In the genomic region with DNA sequence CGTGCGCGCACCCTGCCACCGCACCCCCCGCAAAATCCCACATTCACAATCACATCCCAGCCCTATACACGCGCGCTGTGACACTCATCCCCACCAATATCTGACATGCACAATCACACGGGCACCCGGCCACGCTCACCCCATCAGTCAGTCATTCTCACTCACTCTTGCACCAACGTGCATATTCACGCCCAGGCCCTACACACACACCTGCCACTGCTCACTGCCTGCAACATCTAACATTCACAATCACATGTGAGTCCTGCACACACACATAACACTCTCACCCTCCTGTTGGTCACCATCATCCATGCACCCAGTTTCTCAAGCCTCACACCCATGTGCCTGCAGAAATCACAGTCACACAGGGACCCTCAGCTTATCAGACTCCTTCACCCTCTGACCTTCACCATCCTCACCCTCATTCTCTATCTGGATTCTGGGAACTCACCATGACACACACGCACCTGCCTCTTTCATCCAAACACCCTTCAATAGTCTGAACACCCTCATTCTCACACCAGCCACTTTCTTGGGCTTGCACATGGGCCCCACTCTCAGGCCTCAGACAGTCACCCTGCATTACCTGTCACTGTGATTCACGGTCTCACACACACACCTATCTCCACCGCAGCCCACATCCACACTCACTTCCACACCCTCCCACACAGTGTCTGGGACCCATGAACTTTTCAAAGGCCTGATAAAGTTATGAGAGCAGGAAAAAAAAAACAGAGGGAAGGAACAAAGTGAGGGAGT, we compare ENCODE assay signal across 9 cellular contexts. TPM values are rescaled to one million over a fixed set of nuclear protein-coding genes. Genes with fewer than 3 reads are reported as not detected.
A peak's percentile ranks its signal among the peaks of the same experiment; 100 is the strongest.
DNase-seq lines count a peak whose midpoint lies in the region; ATAC-seq and TF ChIP-seq lines count a peak whose summit lies in the region.
"Had no signal": no experiment of that assay in that cellular context is flagged by ENCODE, and none has a peak within 500 bp of the region (broad histone marks: within the 10 kb centered on the region; RNA-seq: fewer than 3 reads in every experiment).

No MANE protein-coding gene starts in this region.

- peaks cover 3% of the 10 kb centered on the region for H3K27me3 Mint-ChIP-seq in brain
- peaks cover 17 to 44% (median 28%) of the 10 kb centered on the region in 5 donors for H3K27me3 Mint-ChIP-seq in naive thymus-derived CD8-positive, alpha-beta T cell

- H3K9me3 Mint-ChIP-seq in brain: peaks cover 0 to 3% (median 0%) of the 10 kb centered on the region in 5 experiments
- peaks cover 0 to 2% (median 0%) of the 10 kb centered on the region in 9 donors for H3K9me3 Mint-ChIP-seq in naive thymus-derived CD8-positive, alpha-beta T cell

- H3K4me3 ChIP-seq in uterus: no peak overlapping the region
- H3K4me3 ChIP-seq in MG63: no peak overlapping the region

- ATAC-seq in naive thymus-derived CD8-positive, alpha-beta T cell: no peak
- no peak for ATAC-seq in GM21717 (IDR thresholded peaks at IDR 0.05; ENCODE audit: unreplicated experiment)

- POLR2A ChIA-PET in naive thymus-derived CD8-positive, alpha-beta T cell (lab: Charles Lee): no interaction called here

- no peak overlapping the region for H3K27ac ChIP-seq in uterus

- H3K4me3 Mint-ChIP-seq in brain: peak overlapping the region; percentile 86 to 96 (median 91)
- peak overlapping the region; percentile 46 to 87 (median 72) for H3K4me3 Mint-ChIP-seq in naive thymus-derived CD8-positive, alpha-beta T cell

- no peaks in the 10 kb centered on the region for H3K27me3 ChIP-seq in uterus
- H3K27me3 ChIP-seq in MG63: no peaks in the 10 kb centered on the region

- intact Hi-C loops in uterus (cut with DNase I; ENCODE audit: low total_unique reads): no loop called here

- peaks cover 15% of the 10 kb centered on the region for H3K4me1 Mint-ChIP-seq in brain
- H3K4me1 Mint-ChIP-seq in naive thymus-derived CD8-positive, alpha-beta T cell: peaks cover 7 to 13% (median 10%) of the 10 kb centered on the region in 4 donors

- no peaks in the 10 kb centered on the region for H3K9me3 ChIP-seq in uterus
- H3K9me3 ChIP-seq in MG63: no peaks in the 10 kb centered on the region

- no peak for TF ChIP-seq CTCF in brain (conservative IDR thresholded peaks at IDR 0.05)
- no peak for TF ChIP-seq CTCF in uterus (IDR thresholded peaks at IDR 0.05)

- no peaks in the 10 kb centered on the region for H3K4me1 ChIP-seq in uterus

- H3K36me3 ChIP-seq in uterus: no peaks in the 10 kb centered on the region
- H3K36me3 ChIP-seq in MG63: no peaks in the 10 kb centered on the region

- H3K36me3 Mint-ChIP-seq in brain: peaks cover 11% of the 10 kb centered on the region
- peaks cover 0 to 5% (median 5%) of the 10 kb centered on the region in 3 donors for H3K36me3 Mint-ChIP-seq in naive thymus-derived CD8-positive, alpha-beta T cell

- H3K27ac Mint-ChIP-seq in brain: peak overlapping the region; percentile 95 to 98 (median 96)
- H3K27ac Mint-ChIP-seq in naive thymus-derived CD8-positive, alpha-beta T cell: peak overlapping the region in 2 of 10 donors; percentile 20 to 23

- peak; percentile 40 for DNase-seq in Ammon's horn (ENCODE audit: low spot score)
- DNase-seq in HT-29 (ENCODE audit: low spot score): peak; percentile 49
- DNase-seq in naive thymus-derived CD8-positive, alpha-beta T cell: no peak
- DNase-seq in uterus: no peak
- no peak for DNase-seq in NCI-H1694 treated with DMSO at 0.1 percent for 48 hours (lab: John Stamatoyannopoulos, UW)
- no peak for DNase-seq in MG63
- DNase-seq: NCI-H748 treated with DMSO at 0.1 percent for 48 hours had no signal

- no peak for TF ChIP-seq POLR2A in uterus (IDR thresholded peaks at IDR 0.05)

RNA-seq across cellular contexts. Expression of gene ATP9A, which starts 0.7 kb away (rescaled TPM):
- total RNA-seq in HT-29 (2014; rRNA removed; shearing (Covaris generic)): 55.1 and 70.3 TPM in 2 replicates
- polyA plus RNA-seq in brain (ENCODE audit: insufficient read depth, low read depth, low replicate concordance): 71.9 TPM
- under 1 TPM; 0.08 to 0.19 TPM for total RNA-seq in naive thymus-derived CD8-positive, alpha-beta T cell
- polyA plus RNA-seq in naive thymus-derived CD8-positive, alpha-beta T cell: not detected
- 10 to 100 TPM; 15.1 to 50.8 (median 30.0) TPM for total RNA-seq in uterus
- total RNA-seq in MG63 (2014; rRNA removed; shearing (Covaris generic); ENCODE audit: low replicate concordance): 9.6 and 11.1 TPM in 2 replicates

RNA-seq across cellular contexts. Expression of gene SALL4, which starts 33.4 kb away (rescaled TPM):
- total RNA-seq in HT-29 (2014; rRNA removed; shearing (Covaris generic)): 2.7 and 3.4 TPM in 2 replicates
- not detected for polyA plus RNA-seq in brain (ENCODE audit: insufficient read depth, low read depth, low replicate concordance)
- total RNA-seq in naive thymus-derived CD8-positive, alpha-beta T cell: not detected
- under 1 TPM in 1 of 3 donors, not detected in 2; 0.03 TPM for polyA plus RNA-seq in naive thymus-derived CD8-positive, alpha-beta T cell
- total RNA-seq in uterus: under 1 TPM in 2 of 4 donors, not detected in 2; 0.09 to 0.55 TPM
- not detected in 2 replicates for total RNA-seq in MG63 (2014; rRNA removed; shearing (Covaris generic); ENCODE audit: low replicate concordance)

Comparison
In these comparisons a context has a peak if more than half of its experiments do, and no peak if none do; other contexts are left out.
1. DNase-seq: peak in Ammon's horn (single experiment) and HT-29 (single experiment); none in naive thymus-derived CD8-positive, alpha-beta T cell (0 of 10), uterus (0 of 2), NCI-H1694 treated with DMSO at 0.1 percent for 48 hours (single experiment) and MG63 (single experiment).